In genomic region chr7:80921130-80921529, GRCh38 we compare ENCODE assay signal across 1 cellular context.
TF ChIP-seq lines count a peak whose summit lies in the region.

No MANE protein-coding gene starts in this region.

TF ChIP-seq in HEK293, 187 proteins besides CTCF, POLR2A, EP300 and RAD21 (continued from another document):
- TF ChIP-seq ZNF280C (tag by site-specific recombination; IDR thresholded peaks at IDR 0.05), result no peak
- peak; percentile 23; the same call in 1 of the 2 replicates for TF ChIP-seq KLF10 (tag by site-specific recombination; IDR thresholded peaks at IDR 0.05)
- no peak for TF ChIP-seq KLF17 (tag by site-specific recombination; IDR thresholded peaks at IDR 0.05)
- TF ChIP-seq ZNF658 (tag by site-specific recombination; IDR thresholded peaks at IDR 0.05), result no peak
- no peak for TF ChIP-seq ZBTB6 (tag by site-specific recombination; IDR thresholded peaks at IDR 0.05)
- TF ChIP-seq ZNF837 (tag by site-specific recombination; IDR thresholded peaks at IDR 0.05), result no peak
- TF ChIP-seq ZBTB11 (tag by site-specific recombination; conservative IDR thresholded peaks at IDR 0.05; ENCODE audit: low read depth), result no peak
- no peak for TF ChIP-seq GLIS2 (tag by site-specific recombination; IDR thresholded peaks at IDR 0.05)
- no peak for TF ChIP-seq ZFP69B (tag by site-specific recombination; IDR thresholded peaks at IDR 0.05)
- no peak for TF ChIP-seq REPIN1 (tag by site-specific recombination; IDR thresholded peaks at IDR 0.05; ENCODE audit: low read depth)
- no peak for TF ChIP-seq SALL2 (tag by site-specific recombination; IDR thresholded peaks at IDR 0.05; ENCODE audit: borderline replicate concordance)
TF ChIP-seq in HEK293: peak in this region for 3.
